ENCODE assay signal across 9 cellular contexts in the genomic region with DNA sequence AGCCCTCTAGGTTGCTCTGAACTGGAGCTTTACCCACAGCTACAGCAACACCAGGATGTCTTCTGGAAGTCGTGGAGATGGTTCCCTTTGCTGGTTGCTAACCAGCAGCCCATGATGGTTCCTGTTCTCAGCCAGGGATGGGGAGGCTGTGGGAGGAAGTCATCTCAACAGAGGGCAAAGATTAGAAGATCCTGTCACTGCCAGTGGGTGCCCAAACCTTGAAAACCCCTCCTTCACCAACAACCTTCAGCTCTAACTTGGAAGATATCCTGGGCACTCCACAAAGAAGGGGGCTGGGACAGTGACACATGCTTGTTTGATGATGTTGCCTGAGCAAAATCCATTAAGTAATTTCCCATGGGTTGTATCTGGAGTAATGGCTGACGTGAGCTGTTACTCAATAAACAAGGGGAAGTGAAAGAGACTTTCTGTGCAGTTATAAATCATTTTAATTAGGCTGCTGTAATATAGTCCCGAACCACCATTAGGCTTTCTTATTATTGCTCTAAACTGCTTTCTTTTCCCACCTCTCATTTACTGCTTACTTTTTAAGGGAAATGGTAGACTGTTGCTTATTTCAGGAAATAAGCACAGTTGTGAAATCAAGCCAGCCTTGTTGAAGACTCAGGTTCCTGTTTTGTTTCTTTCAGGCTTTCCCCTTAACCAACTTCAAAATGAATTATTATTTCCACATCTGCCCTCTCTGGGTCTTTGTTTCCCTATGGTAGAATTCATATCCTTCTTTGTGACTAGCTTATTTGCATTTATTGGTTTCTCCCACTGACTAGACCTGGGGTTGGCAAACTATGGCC.
DNase-seq lines count a peak whose midpoint lies in the region; ATAC-seq and TF ChIP-seq lines count a peak whose summit lies in the region.
"Had no signal": no experiment of that assay in that cellular context is flagged by ENCODE, and none has a peak within 500 bp of the region (broad histone marks: within the 10 kb centered on the region; RNA-seq: fewer than 3 reads in every experiment).

No MANE protein-coding gene starts in this region.

- WGBS in transverse colon (ENCODE audit: low coverage in 1 of 2), 2 donors: 0 to 35% methylated on average over 2 to 3 of the region's 3 CpGs

- ATAC-seq in GM21423 (IDR thresholded peaks at IDR 0.05; ENCODE audit: unreplicated experiment) (peak; percentile 56), left cardiac atrium (peak in 1 of 2 donors; percentile 61)
- ATAC-seq: T-cell had no signal

- H3K4me3 ChIP-seq in AG10803 (ENCODE audit: low read length) (no peak overlapping the region), transverse colon (no peak overlapping the region)

- H3K4me1 Mint-ChIP-seq in glutamatergic neuron (ENCODE audit: low read depth, unreplicated experiment): peaks cover 5% of the 10 kb centered on the region
- H3K4me1 Mint-ChIP-seq: T-cell had no signal

- H3K27me3 ChIP-seq in transverse colon: no peaks in the 10 kb centered on the region

- CTCF ChIA-PET in GM10248 (lab: Yijun Ruan, JAX): interaction anchor here (1.1 kb wide), 1 partner anchor 11 kb away, joined by 3 read pairs; no protein-coding TSS in a partner anchor

- H3K36me3 ChIP-seq in transverse colon: no peaks in the 10 kb centered on the region

- POLR2A ChIA-PET in GM10248 (lab: Yijun Ruan, JAX): no interaction called here

- TF ChIP-seq POLR2A in transverse colon (IDR thresholded peaks at IDR 0.05): no peak

- intact Hi-C loops in left cardiac atrium (cut with DNase I): loop anchor here in 1 of 2 donors (10.0 kb wide), 1 partner anchor 253 kb away; no protein-coding TSS in a partner anchor
- intact Hi-C loops in transverse colon (cut with DNase I; ENCODE audit: low total_unique reads): no loop called here

- no peaks in the 10 kb centered on the region for H3K9me3 ChIP-seq in transverse colon

- H3K4me1 ChIP-seq in transverse colon: no peaks in the 10 kb centered on the region

- TF ChIP-seq CTCF in AG10803 (conservative IDR thresholded peaks at IDR 0.05; ENCODE audit: low read length) (no peak), glutamatergic neuron (IDR thresholded peaks at IDR 0.05; ENCODE audit: partially characterized antibody, unreplicated experiment) (no peak), GM10248 (IDR thresholded peaks at IDR 0.05; ENCODE audit: control extremely low read depth, extremely low read depth, low read depth, missing control alignments) (no peak), transverse colon (IDR thresholded peaks at IDR 0.05) (no peak)

- in situ Hi-C loops in transverse colon (cut with MboI; ENCODE audit: low pct_ligation_motif_present in 1 of 4, low pct_unique_long_range_greater_than_20kb in 1 of 4, low sequenced_read_pairs in 3 of 4): no loop called here

- no peak for TF ChIP-seq EP300 in transverse colon (IDR thresholded peaks at IDR 0.05; ENCODE audit: low read depth)

- H3K36me3 Mint-ChIP-seq in glutamatergic neuron (ENCODE audit: unreplicated experiment): no peaks in the 10 kb centered on the region
- H3K36me3 Mint-ChIP-seq: T-cell had no signal

- H3K27ac ChIP-seq in transverse colon: peak overlapping the region in 1 of 4 donors; percentile 7

- H3K27me3 Mint-ChIP-seq in glutamatergic neuron (ENCODE audit: unreplicated experiment): no peaks in the 10 kb centered on the region
- H3K27me3 Mint-ChIP-seq: T-cell had no signal

- no peak overlapping the region for H3K27ac Mint-ChIP-seq in glutamatergic neuron (ENCODE audit: unreplicated experiment)
- H3K27ac Mint-ChIP-seq: T-cell had no signal

- DNase-seq in AG10803 (ENCODE audit: low read depth): peak; percentile 83
- DNase-seq in MV-4-11 (lab: John Stamatoyannopoulos, UW): peak; percentile 98
- DNase-seq in left cardiac atrium: peak; percentile 21
- DNase-seq in glutamatergic neuron: no peak
- DNase-seq in GM10248 (ENCODE audit: extremely low spot score): no peak
- no peak for DNase-seq in transverse colon
- no peak for DNase-seq in putamen (ENCODE audit: low spot score)

- no peak overlapping the region for H3K4me3 Mint-ChIP-seq in glutamatergic neuron (ENCODE audit: unreplicated experiment)
- H3K4me3 Mint-ChIP-seq: T-cell had no signal

- H3K9me3 Mint-ChIP-seq in glutamatergic neuron (ENCODE audit: unreplicated experiment): peaks cover 3% of the 10 kb centered on the region

Comparison
In these comparisons a context has a peak if more than half of its experiments do, and no peak if none do; other contexts are left out.
1. DNase-seq: peak in AG10803 (single experiment), MV-4-11 (single experiment) and left cardiac atrium (single experiment); none in glutamatergic neuron (single experiment), GM10248 (single experiment), transverse colon (single experiment) and putamen (single experiment).